30 cellular contexts compared by ENCODE assay signal in the genomic region with DNA sequence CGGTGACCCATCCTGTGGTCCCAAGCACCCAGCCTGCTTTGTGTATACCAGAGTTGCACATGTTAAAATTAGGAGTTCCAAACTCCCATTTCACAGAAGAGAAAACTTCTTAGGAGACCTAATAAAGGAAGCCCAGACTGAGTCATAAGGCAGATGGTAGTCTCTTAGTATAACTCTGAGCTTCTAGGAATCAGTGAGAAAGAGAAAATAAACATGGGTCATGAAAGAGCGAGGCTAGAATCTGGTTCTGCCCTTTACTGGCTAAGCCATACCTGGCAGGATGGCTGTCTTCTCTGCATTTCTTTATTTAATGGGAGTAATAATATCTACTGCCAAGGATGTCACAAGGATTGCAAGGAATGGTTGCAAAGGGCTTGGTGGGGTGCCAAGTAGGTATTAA.
"Had no signal": no experiment of that assay in that cellular context is flagged by ENCODE, and none has a peak within 500 bp of the region (broad histone marks: within the 10 kb centered on the region; RNA-seq: fewer than 3 reads in every experiment).

No MANE protein-coding gene starts in this region.

- H3K9me3 ChIP-seq: adrenal gland, body of pancreas, breast epithelium had no signal

- H3K27me3 ChIP-seq: adrenal gland, body of pancreas, brain microvascular endothelial cell, breast epithelium had no signal

- DNase-seq: activated B cell treated with CpG ODN at 0.5 μM for 24 hours; activated CD4-positive, alpha-beta memory T cell treated with anti-CD3 and anti-CD28 coated beads for 36 hours; activated CD4-positive, alpha-beta T cell treated with anti-CD3 and anti-CD28 coated beads for 4 hours; activated CD4-positive, alpha-beta T cell treated with anti-CD3 and anti-CD28 coated beads, Interleukin-2, amount 10 ng/mL, durations not matched to agents 24 days and 14 days; activated CD4-positive, alpha-beta T cell treated with anti-CD3 and anti-CD28 coated beads, Interleukin-2, amount 50 U/mL, for 1 hour; activated CD4-positive, alpha-beta T cell treated with anti-CD3 and anti-CD28 coated beads, Interleukin-2, amount 50 U/mL, for 4 hours; activated CD4-positive, CD25-positive, alpha-beta regulatory T cell treated with anti-CD3 and anti-CD28 coated beads, Interleukin-2, amount 50 U/mL, for 72 hours; activated CD8-positive, alpha-beta memory T cell treated with anti-CD3 and anti-CD28 coated beads, Interleukin-2, amount 50 U/mL, for 4 hours; activated CD8-positive, alpha-beta T cell treated with anti-CD3 and anti-CD28 coated beads for 36 hours; activated effector memory CD4-positive, alpha-beta T cell treated with anti-CD3 and anti-CD28 coated beads, Interleukin-2, amount 50 U/mL, for 16 hours; activated gamma-delta T cell treated with Interleukin-2 at 50 U/mL for 16 hours; activated naive CD4-positive, alpha-beta T cell; activated naive CD4-positive, alpha-beta T cell treated with anti-CD3 and anti-CD28 coated beads for 36 hours; activated naive CD4-positive, alpha-beta T cell treated with anti-CD3 and anti-CD28 coated beads, Interleukin-2, amount 50 U/mL, for 16 hours; activated naive CD8-positive, alpha-beta T cell treated with anti-CD3 and anti-CD28 coated beads for 36 hours; activated T-cell treated with anti-CD3 and anti-CD28 coated beads for 4 hours; activated T-cell treated with anti-CD3 and anti-CD28 coated beads, Interleukin-2, amount 50 U/mL, for 1 hour; activated T-cell treated with anti-CD3 and anti-CD28 coated beads, Interleukin-2, amount 50 U/mL, for 4 hours; activated T-cell treated with anti-CD3 and anti-CD28 coated beads, Interleukin-2, amount 50 U/mL, for 72 hours; adrenal gland; amniotic stem cell; aorta; body of pancreas; brain microvascular endothelial cell; central memory CD4-positive, alpha-beta T cell; T-helper 2 cell; T-helper 9 cell had no signal

- ATAC-seq: activated CD8-positive, alpha-beta T cell treated with anti-CD3 and anti-CD28 coated beads for 36 hours; activated naive CD4-positive, alpha-beta T cell treated with anti-CD3 and anti-CD28 coated beads, Interleukin-2, amount 50 U/mL, for 72 hours; activated T-cell treated with anti-CD3 and anti-CD28 coated beads, Interleukin-2, amount 50 U/mL, for 4 hours; activated T-cell treated with anti-CD3 and anti-CD28 coated beads, Interleukin-2, amount 50 U/mL, for 72 hours; activated T-helper 17 cell treated with anti-CD3 and anti-CD28 coated beads, Interleukin-2, amount 50 U/mL, for 72 hours; body of pancreas had no signal

- H3K4me3 ChIP-seq: adrenal gland, body of pancreas, breast epithelium had no signal

- H3K36me3 ChIP-seq: adrenal gland, brain microvascular endothelial cell, breast epithelium had no signal
